Comparison of ENCODE assay signal across 12 cellular contexts in genomic region chr3:9820944-9821343, GRCh38. TPM values are rescaled to one million over a fixed set of nuclear protein-coding genes. Genes with fewer than 3 reads are reported as not detected.
DNase-seq lines count a peak whose midpoint lies in the region; ATAC-seq and TF ChIP-seq lines count a peak whose summit lies in the region.
"Had no signal": no experiment of that assay in that cellular context is flagged by ENCODE, and none has a peak within 500 bp of the region (broad histone marks: within the 10 kb centered on the region; RNA-seq: fewer than 3 reads in every experiment).

No MANE protein-coding gene starts in this region.

- H3K27ac ChIP-seq in CD8-positive, alpha-beta T cell (ENCODE audit: low read depth, low read length), result no peak overlapping the region
- no peak overlapping the region for H3K27ac ChIP-seq in Peyer's patch
- H3K27ac ChIP-seq: psoas muscle had no signal

- H3K27me3 ChIP-seq in CD8-positive, alpha-beta T cell (ENCODE audit: insufficient read depth, low read length), result no peaks in the 10 kb centered on the region
- H3K27me3 ChIP-seq in Peyer's patch, result no peaks in the 10 kb centered on the region

- no peak overlapping the region for H3K4me3 ChIP-seq in CD8-positive, alpha-beta T cell (ENCODE audit: low read depth, low read length)
- H3K4me3 ChIP-seq in Peyer's patch, result no peak overlapping the region
- H3K4me3 ChIP-seq: psoas muscle had no signal

- intact Hi-C loops in CD8-positive, alpha-beta T cell (cut with DNase I, micrococcal nuclease), result no loop called here

- peaks cover 2% of the 10 kb centered on the region for H3K36me3 Mint-ChIP-seq in CD8-positive, alpha-beta T cell
- no peaks in the 10 kb centered on the region for H3K36me3 Mint-ChIP-seq in WTC11

- DNase-seq in CD8-positive, alpha-beta T cell, result no peak
- peak; percentile 62 for DNase-seq in HuH-7.5 (ENCODE audit: low spot score)
- peak; percentile 29 for DNase-seq in WTC11 (ENCODE audit: low spot score)
- DNase-seq in iPS-NIHi7 (ENCODE audit: extremely low spot score), result peak; percentile 66
- no peak for DNase-seq in UCSD-AML1 (lab: John Stamatoyannopoulos, UW; ENCODE audit: unreplicated experiment)
- no peak for DNase-seq in occipital lobe (lab: John Stamatoyannopoulos, UW)
- DNase-seq in Peyer's patch, result no peak
- DNase-seq: activated B cell treated with CpG ODN at 0.5 μM for 24 hours; NCI-H2081 treated with DMSO at 0.1 percent for 48 hours; psoas muscle; stimulated activated CD8-positive, alpha-beta memory T cell treated with anti-CD3 and anti-CD28 coated beads, Interleukin-4, amount 100 ng/mL, for 48 hours had no signal

- TF ChIP-seq POLR2A in Peyer's patch (IDR thresholded peaks at IDR 0.05), result no peak

- no peaks in the 10 kb centered on the region for H3K36me3 ChIP-seq in CD8-positive, alpha-beta T cell (ENCODE audit: insufficient read depth, low read length)
- H3K36me3 ChIP-seq in Peyer's patch, result no peaks in the 10 kb centered on the region

- no peaks in the 10 kb centered on the region for H3K9me3 ChIP-seq in CD8-positive, alpha-beta T cell (ENCODE audit: low read length)
- no peaks in the 10 kb centered on the region for H3K9me3 ChIP-seq in Peyer's patch
- H3K9me3 ChIP-seq: psoas muscle had no signal

- H3K27ac Mint-ChIP-seq in CD8-positive, alpha-beta T cell, result no peak overlapping the region
- no peak overlapping the region for H3K27ac Mint-ChIP-seq in WTC11
- H3K27ac Mint-ChIP-seq: activated B cell treated with CpG ODN at 0.5 μM for 24 hours had no signal

- H3K4me1 ChIP-seq in CD8-positive, alpha-beta T cell (ENCODE audit: insufficient read depth, low read length), result no peaks in the 10 kb centered on the region
- H3K4me1 ChIP-seq in Peyer's patch, result no peaks in the 10 kb centered on the region

- POLR2A ChIA-PET in CD8-positive, alpha-beta T cell (lab: Charles Lee), result no interaction called here
- POLR2A ChIA-PET in WTC11 (lab: Charles Lee), result no interaction called here

- no peaks in the 10 kb centered on the region for H3K4me1 Mint-ChIP-seq in CD8-positive, alpha-beta T cell (ENCODE audit: low read depth)
- H3K4me1 Mint-ChIP-seq in WTC11, result peaks cover 7% of the 10 kb centered on the region
- H3K4me1 Mint-ChIP-seq: activated B cell treated with CpG ODN at 0.5 μM for 24 hours had no signal

- TF ChIP-seq CTCF in CD8-positive, alpha-beta T cell (IDR thresholded peaks at IDR 0.05), result no peak
- peak; percentile 24; the same call in 1 of the 2 replicates for TF ChIP-seq CTCF in WTC11 (IDR thresholded peaks at IDR 0.05)
- peak in 3 of 6 experiments; percentile 9 to 32 (median 28) for TF ChIP-seq CTCF in Peyer's patch (IDR thresholded peaks at IDR 0.05)

- no peak overlapping the region for H3K4me3 Mint-ChIP-seq in CD8-positive, alpha-beta T cell
- H3K4me3 Mint-ChIP-seq in WTC11, result no peak overlapping the region
- H3K4me3 Mint-ChIP-seq: activated B cell treated with CpG ODN at 0.5 μM for 24 hours had no signal

- peak; percentile 26 for ATAC-seq in CD8-positive, alpha-beta T cell
- ATAC-seq in WTC11 (peak; percentile 99), GM21526 (IDR thresholded peaks at IDR 0.05; ENCODE audit: low FRiP score, unreplicated experiment) (no peak)
- ATAC-seq: psoas muscle had no signal

- CTCF ChIA-PET in CD8-positive, alpha-beta T cell (lab: Charles Lee), result interaction anchor here (0.5 kb wide), 1 partner anchor 518 kb away, joined by 3 read pairs; no protein-coding TSS in a partner anchor
- CTCF ChIA-PET in WTC11 (lab: Charles Lee), result interaction anchor here (1.0 kb wide), 1 partner anchor 10 kb away, joined by 4 read pairs; no protein-coding TSS in a partner anchor

- H3K27me3 Mint-ChIP-seq in CD8-positive, alpha-beta T cell (ENCODE audit: low read depth), result no peaks in the 10 kb centered on the region
- no peaks in the 10 kb centered on the region; the same call in 1 of the 2 replicates for H3K27me3 Mint-ChIP-seq in WTC11 (ENCODE audit: low read depth)
- H3K27me3 Mint-ChIP-seq: activated B cell treated with CpG ODN at 0.5 μM for 24 hours had no signal

- no peaks in the 10 kb centered on the region for H3K9me3 Mint-ChIP-seq in CD8-positive, alpha-beta T cell
- H3K9me3 Mint-ChIP-seq in WTC11, result no peaks in the 10 kb centered on the region
- H3K9me3 Mint-ChIP-seq: activated B cell treated with CpG ODN at 0.5 μM for 24 hours had no signal

TF ChIP-seq in WTC11, 78 proteins besides CTCF, POLR2A, EP300 and RAD21:
- TF ChIP-seq IRF2 (CRISPR knock-in tag; IDR thresholded peaks at IDR 0.05; ENCODE audit: borderline replicate concordance, low read depth), result no peak
TF ChIP-seq in WTC11: peak in this region for 0.

RNA-seq across cellular contexts. Expression of gene TTLL3, which starts 10.9 kb away (rescaled TPM):
- total RNA-seq in CD8-positive, alpha-beta T cell, result 10 to 100 TPM; 44.6 to 46.2 TPM
- 11.1 to 14.7 TPM (median 12.3 TPM) in 3 replicates for total RNA-seq in WTC11 (2021)
- 16.5 TPM for total RNA-seq in occipital lobe
- total RNA-seq in Peyer's patch, result 100 to 1,000 TPM in 3 of 4 donors, 10 to 100 TPM in 1; 42.4 to 594 (median 143) TPM

RNA-seq across cellular contexts. Expression of gene RPUSD3, which starts 22.9 kb away (rescaled TPM):
- 1 to 10 TPM; 5.3 to 6.4 TPM for total RNA-seq in CD8-positive, alpha-beta T cell
- 83.0 to 95.5 TPM (median 90.8 TPM) in 3 replicates for total RNA-seq in WTC11 (2021)
- 20.9 TPM for total RNA-seq in occipital lobe
- total RNA-seq in Peyer's patch, result 10 to 100 TPM; 29.7 to 43.1 (median 38.5) TPM

RNA-seq across cellular contexts. Expression of gene ARPC4, which starts 28.1 kb away (rescaled TPM):
- total RNA-seq in CD8-positive, alpha-beta T cell, result 100 to 1,000 TPM in 1 of 2 experiments, 10 to 100 TPM in 1; 97.7 to 104 TPM
- total RNA-seq in WTC11 (2021), result 127 to 143 TPM (median 133 TPM) in 3 replicates
- 162 TPM for total RNA-seq in occipital lobe
- 100 to 1,000 TPM; 111 to 165 (median 135) TPM for total RNA-seq in Peyer's patch

RNA-seq across cellular contexts. Expression of gene TADA3, which starts 28.7 kb away (rescaled TPM):
- 10 to 100 TPM in 1 of 2 experiments, 1 to 10 TPM in 1; 9.5 to 11.0 TPM for total RNA-seq in CD8-positive, alpha-beta T cell
- total RNA-seq in WTC11 (2021) (49.0 to 57.9 TPM (median 55.9 TPM) in 3 replicates), occipital lobe (28.1 TPM), Peyer's patch (10 to 100 TPM; 38.0 to 63.6 (median 55.7) TPM)

RNA-seq across cellular contexts. Expression of gene CAMK1, which starts 51.2 kb away (rescaled TPM):
- not detected for total RNA-seq in CD8-positive, alpha-beta T cell
- total RNA-seq in WTC11 (2021) (3.1 to 6.6 TPM (median 5.9 TPM) in 3 replicates), occipital lobe (56.1 TPM), Peyer's patch (10 to 100 TPM in 2 of 4 donors, 1 to 10 TPM in 2; 5.6 to 51.2 (median 10.4) TPM)

Comparison
In these comparisons a context has a peak if more than half of its experiments do, and no peak if none do; other contexts are left out.
1. DNase-seq: peak in HuH-7.5 (single experiment), WTC11 (single experiment) and iPS-NIHi7 (single experiment); none in CD8-positive, alpha-beta T cell (0 of 7), UCSD-AML1 (single experiment), occipital lobe (single experiment) and Peyer's patch (0 of 3).